22 cellular contexts compared by ENCODE assay signal in genomic region chr21:33027401-33028185, GRCh38. TPM values are rescaled to one million over a fixed set of nuclear protein-coding genes. Genes with fewer than 3 reads are reported as not detected.
DNase-seq lines count a peak whose midpoint lies in the region; ATAC-seq and TF ChIP-seq lines count a peak whose summit lies in the region.
"Had no signal": no experiment of that assay in that cellular context is flagged by ENCODE, and none has a peak within 500 bp of the region (broad histone marks: within the 10 kb centered on the region; RNA-seq: fewer than 3 reads in every experiment).

No MANE protein-coding gene starts in this region.

- POLR2A ChIA-PET in activated CD4-positive, alpha-beta memory T cell treated with anti-CD3 and anti-CD28 coated beads, Interleukin-2, amount 10 ng/mL, durations not matched to agents 7 days and 5 days (lab: Charles Lee), result no interaction called here

- intact Hi-C loops in right lobe of liver (cut with DNase I), result no loop called here

- H3K9me3 ChIP-seq in WERI-Rb-1 (ENCODE audit: severe bottlenecking) (no peaks in the 10 kb centered on the region), right lobe of liver (no peaks in the 10 kb centered on the region)
- H3K9me3 ChIP-seq: left ventricle myocardium inferior had no signal

- peaks cover 55% of the 10 kb centered on the region for H3K27me3 ChIP-seq in WERI-Rb-1 (ENCODE audit: insufficient read depth, low read depth, severe bottlenecking)
- peaks cover 5 to 50% of the 10 kb centered on the region in 2 donors for H3K27me3 ChIP-seq in right lobe of liver

- peak; percentile 43 for DNase-seq in activated T-cell treated with anti-CD3 and anti-CD28 coated beads, Interleukin-2, amount 50 U/mL, for 24 hours
- no peak for DNase-seq in activated T-cell treated with anti-CD3 and anti-CD28 coated beads for 4 hours
- DNase-seq in WERI-Rb-1, result no peak
- peak; percentile 50 for DNase-seq in iPS-NIHi11 (ENCODE audit: low spot score)
- peak in 1 of 49 donors; percentile 11 for DNase-seq in substantia nigra (lab: John Stamatoyannopoulos, UW)
- no peak for DNase-seq in right lobe of liver
- no peak for DNase-seq in activated CD4-positive, alpha-beta memory T cell treated with anti-CD3 and anti-CD28 coated beads, Interleukin-2, amount 10 ng/mL, durations not matched to agents 7 days and 5 days
- DNase-seq: ACHN; activated CD4-positive, alpha-beta T cell treated with anti-CD3 and anti-CD28 coated beads for 1 hour; activated naive CD8-positive, alpha-beta T cell treated with anti-CD3 and anti-CD28 coated beads for 36 hours; CD8-positive, alpha-beta memory T cell; Kasumi-1; left ventricle myocardium inferior; NCI-H1694; NCI-H446 treated with DMSO at 0.1 percent for 48 hours; SIG-M5 had no signal

- H3K4me3 Mint-ChIP-seq in activated T-cell treated with anti-CD3 and anti-CD28 coated beads, Interleukin-2, amount 50 U/mL, for 24 hours, result no peak overlapping the region
- H3K4me3 Mint-ChIP-seq in activated CD4-positive, alpha-beta memory T cell treated with anti-CD3 and anti-CD28 coated beads, Interleukin-2, amount 10 ng/mL, durations not matched to agents 7 days and 5 days, result no peak overlapping the region
- H3K4me3 Mint-ChIP-seq: activated naive CD8-positive, alpha-beta T cell treated with anti-CD3 and anti-CD28 coated beads for 36 hours had no signal

- no peak overlapping the region for H3K27ac Mint-ChIP-seq in activated T-cell treated with anti-CD3 and anti-CD28 coated beads, Interleukin-2, amount 50 U/mL, for 24 hours
- H3K27ac Mint-ChIP-seq in activated CD4-positive, alpha-beta memory T cell treated with anti-CD3 and anti-CD28 coated beads, Interleukin-2, amount 10 ng/mL, durations not matched to agents 7 days and 5 days, result no peak overlapping the region
- H3K27ac Mint-ChIP-seq: activated naive CD8-positive, alpha-beta T cell treated with anti-CD3 and anti-CD28 coated beads for 36 hours had no signal

- peaks cover 0 to 11% (median 0%) of the 10 kb centered on the region in 4 donors for H3K4me1 ChIP-seq in right lobe of liver

- H3K4me1 Mint-ChIP-seq in activated T-cell treated with anti-CD3 and anti-CD28 coated beads, Interleukin-2, amount 50 U/mL, for 24 hours (ENCODE audit: low read depth), result peaks cover 50% of the 10 kb centered on the region
- H3K4me1 Mint-ChIP-seq in activated CD4-positive, alpha-beta memory T cell treated with anti-CD3 and anti-CD28 coated beads, Interleukin-2, amount 10 ng/mL, durations not matched to agents 7 days and 5 days, result peaks cover 27% of the 10 kb centered on the region

- H3K36me3 Mint-ChIP-seq in activated T-cell treated with anti-CD3 and anti-CD28 coated beads, Interleukin-2, amount 50 U/mL, for 24 hours (ENCODE audit: low read depth), result no peaks in the 10 kb centered on the region
- peaks cover 15% of the 10 kb centered on the region for H3K36me3 Mint-ChIP-seq in activated CD4-positive, alpha-beta memory T cell treated with anti-CD3 and anti-CD28 coated beads, Interleukin-2, amount 10 ng/mL, durations not matched to agents 7 days and 5 days (ENCODE audit: low read depth)
- H3K36me3 Mint-ChIP-seq: activated naive CD8-positive, alpha-beta T cell treated with anti-CD3 and anti-CD28 coated beads for 36 hours; CD8-positive, alpha-beta memory T cell had no signal

- H3K4me3 ChIP-seq in WERI-Rb-1 (ENCODE audit: low read depth, low read length) (peak overlapping the region; percentile 76), right lobe of liver (no peak overlapping the region)

- no peaks in the 10 kb centered on the region for H3K36me3 ChIP-seq in WERI-Rb-1
- no peaks in the 10 kb centered on the region for H3K36me3 ChIP-seq in right lobe of liver
- H3K36me3 ChIP-seq: left ventricle myocardium inferior had no signal

- CTCF ChIA-PET in activated CD4-positive, alpha-beta memory T cell treated with anti-CD3 and anti-CD28 coated beads, Interleukin-2, amount 10 ng/mL, durations not matched to agents 7 days and 5 days (lab: Charles Lee), result interaction anchor here (2.2 kb wide), 1 partner anchor 169 kb away, joined by 7 read pairs; no protein-coding TSS in a partner anchor

- no peak for TF ChIP-seq POLR2A in right lobe of liver (IDR thresholded peaks at IDR 0.05)

- 5% methylated on average over 7 of the region's 82 CpGs for WGBS in right lobe of liver (ENCODE audit: insufficient coverage, low coverage, low lambda C conversion rate, missing lambda C conversion rate)

- H3K27me3 Mint-ChIP-seq in activated T-cell treated with anti-CD3 and anti-CD28 coated beads, Interleukin-2, amount 50 U/mL, for 24 hours, result peaks cover 92% of the 10 kb centered on the region
- H3K27me3 Mint-ChIP-seq in activated CD4-positive, alpha-beta memory T cell treated with anti-CD3 and anti-CD28 coated beads, Interleukin-2, amount 10 ng/mL, durations not matched to agents 7 days and 5 days, result peaks cover 75% of the 10 kb centered on the region

- ATAC-seq in right lobe of liver (no peak), GM19035 (IDR thresholded peaks at IDR 0.05; ENCODE audit: unreplicated experiment) (no peak)
- ATAC-seq: HCT116; stimulated activated naive CD8-positive, alpha-beta T cell treated with anti-CD3 and anti-CD28 coated beads, Interleukin-15, Interleukin-2, amounts not matched to agents 100 U/mL and 50 U/mL, for 24 hours had no signal

- TF ChIP-seq CTCF in WERI-Rb-1 (IDR thresholded peaks at IDR 0.05; ENCODE audit: low read depth, low read length) (no peak), right lobe of liver (IDR thresholded peaks at IDR 0.05) (no peak)

- H3K27ac ChIP-seq in WERI-Rb-1 (no peak overlapping the region), substantia nigra (ENCODE audit: low read depth, low read length, poor library complexity, severe bottlenecking) (peak overlapping the region; percentile 91), right lobe of liver (no peak overlapping the region)
- H3K27ac ChIP-seq: left ventricle myocardium inferior had no signal

- H3K9me3 Mint-ChIP-seq in activated T-cell treated with anti-CD3 and anti-CD28 coated beads, Interleukin-2, amount 50 U/mL, for 24 hours, result no peaks in the 10 kb centered on the region
- no peaks in the 10 kb centered on the region for H3K9me3 Mint-ChIP-seq in activated CD4-positive, alpha-beta memory T cell treated with anti-CD3 and anti-CD28 coated beads, Interleukin-2, amount 10 ng/mL, durations not matched to agents 7 days and 5 days
- H3K9me3 Mint-ChIP-seq: activated naive CD8-positive, alpha-beta T cell treated with anti-CD3 and anti-CD28 coated beads for 36 hours had no signal

RNA-seq across cellular contexts. Expression of gene OLIG2, which starts 1.9 kb away (rescaled TPM):
- total RNA-seq in right lobe of liver, result not detected
- total RNA-seq in activated CD4-positive, alpha-beta memory T cell treated with anti-CD3 and anti-CD28 coated beads, Interleukin-2, amount 10 ng/mL, durations not matched to agents 7 days and 5 days, result not detected
- total RNA-seq: activated naive CD8-positive, alpha-beta T cell treated with anti-CD3 and anti-CD28 coated beads for 36 hours; bronchial epithelial cell; CD8-positive, alpha-beta memory T cell; fibroblast of lung; left ventricle myocardium inferior; T-helper 2 cell treated with Interferon-gamma antibody and Interleukin-4, amounts not matched to agents 100 ng/mL and 5 ng/mL, for 36 hours had no signal

RNA-seq across cellular contexts. Expression of gene OLIG1, which starts 42.3 kb away (rescaled TPM):
- not detected for total RNA-seq in right lobe of liver
- not detected for total RNA-seq in activated CD4-positive, alpha-beta memory T cell treated with anti-CD3 and anti-CD28 coated beads, Interleukin-2, amount 10 ng/mL, durations not matched to agents 7 days and 5 days
- total RNA-seq: bronchial epithelial cell; CD8-positive, alpha-beta memory T cell; fibroblast of lung; T-helper 2 cell treated with Interferon-gamma antibody and Interleukin-4, amounts not matched to agents 100 ng/mL and 5 ng/mL, for 36 hours had no signal

Comparison
In these comparisons a context has a peak if more than half of its experiments do, and no peak if none do; other contexts are left out.
1. DNase-seq: peak in activated T-cell treated with anti-CD3 and anti-CD28 coated beads, Interleukin-2, amount 50 U/mL, for 24 hours (single experiment) and iPS-NIHi11 (single experiment); none in activated T-cell treated with anti-CD3 and anti-CD28 coated beads for 4 hours (single experiment), WERI-Rb-1 (single experiment), right lobe of liver (0 of 3) and activated CD4-positive, alpha-beta memory T cell treated with anti-CD3 and anti-CD28 coated beads, Interleukin-2, amount 10 ng/mL, durations not matched to agents 7 days and 5 days (single experiment).